ENCODE assay signal across 9 cellular contexts in genomic region chr1:214187152-214187900, GRCh38.
A peak's percentile ranks its signal among the peaks of the same experiment; 100 is the strongest.
DNase-seq lines count a peak whose midpoint lies in the region; ATAC-seq and TF ChIP-seq lines count a peak whose summit lies in the region.
"Had no signal": no experiment of that assay in that cellular context is flagged by ENCODE, and none has a peak within 500 bp of the region (broad histone marks: within the 10 kb centered on the region; RNA-seq: fewer than 3 reads in every experiment).

No MANE protein-coding gene starts in this region.

- CTCF ChIA-PET in Caco-2 (lab: Charles Lee): interaction anchor here (0.5 to 1.6 kb wide), 4 partner anchors 27 to 789 kb away, joined by 3 to 6 read pairs (median 4); no protein-coding TSS in a partner anchor

- TF ChIP-seq CTCF in Caco-2 (IDR thresholded peaks at IDR 0.05; ENCODE audit: insufficient read depth in 1 of 2, low read depth in 1 of 2, low read length in 1 of 2, severe bottlenecking in 1 of 2, unreplicated experiment in 1 of 2) (no peak), fibroblast of pulmonary artery (IDR thresholded peaks at IDR 0.05; ENCODE audit: low read length, missing control alignments) (no peak)

- DNase-seq in Caco-2 (peak in 1 of 2 experiments; percentile 31), NCI-H748 (lab: John Stamatoyannopoulos, UW; ENCODE audit: unreplicated experiment) (peak; percentile 77), fibroblast of pulmonary artery (ENCODE audit: low read depth) (no peak), neuronal stem cell (ENCODE audit: low spot score) (no peak), COR-L47 (lab: John Stamatoyannopoulos, UW) (no peak), erythroblast (lab: John Stamatoyannopoulos, UW) (no peak)

- H4K91ac ChIP-seq in neuronal stem cell (ENCODE audit: low read depth, low read length, poor library complexity): no peak overlapping the region

- H3K4me3 ChIP-seq in Caco-2 (ENCODE audit: low read depth, low read length) (peak overlapping the region; percentile 49), fibroblast of pulmonary artery (replicated peaks; ENCODE audit: low read depth, low read length) (peak overlapping the region; percentile 10), neuronal stem cell (ENCODE audit: low read length in 2 of 2) (peak overlapping the region; percentile 22 to 76)

- H3K9me3 Mint-ChIP-seq in Caco-2 (ENCODE audit: unreplicated experiment): peaks cover 10% of the 10 kb centered on the region

- no peaks in the 10 kb centered on the region for H3K36me3 Mint-ChIP-seq in Caco-2 (ENCODE audit: insufficient read depth, unreplicated experiment)
- H3K36me3 Mint-ChIP-seq: activated naive CD4-positive, alpha-beta T cell treated with anti-CD3 and anti-CD28 coated beads, Interleukin-2, amount 50 U/mL, for 72 hours had no signal

- TF ChIP-seq POLR2A in erythroblast (IDR thresholded peaks at IDR 0.05; ENCODE audit: low read length): no peak

- no TSS peak for BruUV-seq in Caco-2 (replicated peaks; lab: Mats Ljungman, UMichigan)

- no peaks in the 10 kb centered on the region; the same call in 1 of the 2 replicates for H3K27me3 ChIP-seq in Caco-2 (replicated peaks; ENCODE audit: control insufficient read depth, insufficient read depth, low read length)
- H3K27me3 ChIP-seq in neuronal stem cell (ENCODE audit: control insufficient read depth in 3 of 3, insufficient read depth in 3 of 3, low read depth in 1 of 3, low read length in 3 of 3): peaks cover 0 to 69% (median 17%) of the 10 kb centered on the region in 3 experiments

- H3K9me3 ChIP-seq in Caco-2 (no peaks in the 10 kb centered on the region), neuronal stem cell (replicated peaks in 1 of 2; ENCODE audit: control insufficient read depth in 2 of 2, insufficient read depth in 1 of 2, low read depth in 1 of 2, low read length in 2 of 2) (peaks cover 0 to 3% of the 10 kb centered on the region in 2 donors)

- H2AFZ ChIP-seq in neuronal stem cell (ENCODE audit: low read length): peak overlapping the region; percentile 91

- H3K4me1 ChIP-seq in Caco-2: peaks cover 19% of the 10 kb centered on the region
- peaks cover 4 to 10% of the 10 kb centered on the region in 2 donors for H3K4me1 ChIP-seq in neuronal stem cell (ENCODE audit: control insufficient read depth in 2 of 2, insufficient read depth in 1 of 2, low read depth in 1 of 2, low read length in 2 of 2)

- POLR2A ChIA-PET in Caco-2 (lab: Charles Lee): no interaction called here

- H3K23ac ChIP-seq in neuronal stem cell (ENCODE audit: low read depth, low read length, poor library complexity): no peak overlapping the region

- intact Hi-C loops in Caco-2 (cut with micrococcal nuclease; ENCODE audit: unreplicated experiment): loop anchor here (10.0 kb wide), 2 partner anchors 813 to 943 kb away; no protein-coding TSS in a partner anchor

- no peak overlapping the region for H2BK120ac ChIP-seq in neuronal stem cell (ENCODE audit: low read depth, low read length)

- H3K4me1 Mint-ChIP-seq in Caco-2 (ENCODE audit: low read depth, unreplicated experiment): peaks cover 20% of the 10 kb centered on the region

- no peak overlapping the region for H3K14ac ChIP-seq in neuronal stem cell (ENCODE audit: low read length)

- H3K27ac Mint-ChIP-seq in Caco-2 (ENCODE audit: unreplicated experiment): no peak overlapping the region
- H3K27ac Mint-ChIP-seq: activated naive CD4-positive, alpha-beta T cell treated with anti-CD3 and anti-CD28 coated beads, Interleukin-2, amount 50 U/mL, for 72 hours had no signal

- H2AK5ac ChIP-seq in neuronal stem cell (ENCODE audit: low read depth, low read length): no peak overlapping the region

- peak overlapping the region; percentile 37 for H2BK15ac ChIP-seq in neuronal stem cell (ENCODE audit: low read length)

- peak overlapping the region; percentile 94 for H3K18ac ChIP-seq in neuronal stem cell (ENCODE audit: low read length)

- peak overlapping the region; percentile 69 for H2BK12ac ChIP-seq in neuronal stem cell (ENCODE audit: low read length)

- H3K4ac ChIP-seq in neuronal stem cell (ENCODE audit: low read length): no peak overlapping the region

- ATAC-seq in GM21576 (IDR thresholded peaks at IDR 0.05; ENCODE audit: unreplicated experiment) (no peak), GM18858 (IDR thresholded peaks at IDR 0.05; ENCODE audit: unreplicated experiment) (no peak)

- H3K36me3 ChIP-seq in Caco-2 (ENCODE audit: control insufficient read depth, insufficient read depth, low read length) (no peaks in the 10 kb centered on the region), neuronal stem cell (replicated peaks in 1 of 2; ENCODE audit: control insufficient read depth in 2 of 2, insufficient read depth in 2 of 2, low read length in 2 of 2) (no peaks in the 10 kb centered on the region)

- H2BK5ac ChIP-seq in neuronal stem cell (ENCODE audit: low read length): no peak overlapping the region

- no peak overlapping the region for H4K8ac ChIP-seq in neuronal stem cell (ENCODE audit: low read depth, low read length)

- no peaks in the 10 kb centered on the region for H3K79me1 ChIP-seq in neuronal stem cell (ENCODE audit: low read depth, low read length)

- no peaks in the 10 kb centered on the region for H3K27me3 Mint-ChIP-seq in Caco-2 (ENCODE audit: insufficient read depth, unreplicated experiment)

- H3K9ac ChIP-seq in neuronal stem cell (ENCODE audit: low read depth, low read length, poor library complexity): peak overlapping the region; percentile 53

- peak overlapping the region; percentile 68 for H3K4me2 ChIP-seq in neuronal stem cell (ENCODE audit: insufficient read depth, low read length, poor library complexity, severe bottlenecking)

- H3K27ac ChIP-seq in neuronal stem cell (replicated peaks; ENCODE audit: low read length): no peak overlapping the region

- H3K4me3 Mint-ChIP-seq in Caco-2 (ENCODE audit: unreplicated experiment): peak overlapping the region; percentile 70

- no CpG with 5 or more reads among the region's 49 CpGs for WGBS in neuronal stem cell (ENCODE audit: extremely low coverage in 2 of 2, insufficient read length in 2 of 2, insufficient replicate concordance in 1 of 2), 2 donors
